16 cellular contexts compared by ENCODE assay signal in the genomic region with DNA sequence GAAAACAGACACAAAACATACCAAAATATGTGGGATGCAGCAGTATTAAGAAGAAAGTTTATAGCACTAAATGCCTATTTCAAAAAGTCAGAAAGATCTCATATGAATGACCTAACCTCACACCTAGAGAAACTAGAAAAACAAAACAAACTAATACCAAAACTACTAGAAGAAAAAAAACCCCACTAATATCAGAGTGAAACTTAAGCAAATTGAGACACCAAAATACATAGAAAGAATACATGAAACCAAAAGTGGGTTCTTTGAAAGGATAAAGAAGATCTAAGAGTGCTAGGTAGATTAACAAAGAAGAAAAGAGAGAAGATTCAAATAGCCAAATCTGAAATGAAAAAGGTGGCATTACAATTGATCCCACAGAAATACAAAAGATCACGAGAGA.
DNase-seq lines count a peak whose midpoint lies in the region; ATAC-seq lines count a peak whose summit lies in the region.
"Had no signal": no experiment of that assay in that cellular context is flagged by ENCODE, and none has a peak within 500 bp of the region (broad histone marks: within the 10 kb centered on the region; RNA-seq: fewer than 3 reads in every experiment).

No MANE protein-coding gene starts in this region.

- H3K9me2 ChIP-seq in GM23248 (ENCODE audit: insufficient read depth), result no peaks in the 10 kb centered on the region

- H3K4me1 ChIP-seq in GM23248 (ENCODE audit: insufficient read depth), result no peaks in the 10 kb centered on the region
- H3K4me1 ChIP-seq: colonic mucosa, pancreas, vagina had no signal

- no peaks in the 10 kb centered on the region for H3K36me3 ChIP-seq in GM23248 (ENCODE audit: low read depth)
- H3K36me3 ChIP-seq: colonic mucosa, pancreas, vagina had no signal

- in situ Hi-C loops in GM23248 (cut with MboI), result no loop called here

- no peak overlapping the region for H3K27ac ChIP-seq in GM23248
- H3K27ac ChIP-seq: colonic mucosa, pancreas, vagina had no signal

- no peaks in the 10 kb centered on the region for H3K9me3 ChIP-seq in GM23248 (ENCODE audit: low read depth)
- H3K9me3 ChIP-seq: colonic mucosa, pancreas, vagina had no signal

- H3K27me3 ChIP-seq in GM23248 (replicated peaks; ENCODE audit: insufficient read depth), result no peaks in the 10 kb centered on the region
- H3K27me3 ChIP-seq: colonic mucosa, pancreas, vagina had no signal

- H3K4me2 ChIP-seq in GM23248 (ENCODE audit: unreplicated experiment), result no peak overlapping the region

- no peak overlapping the region for H3K4me3 ChIP-seq in GM23248
- H3K4me3 ChIP-seq: colonic mucosa, K562, pancreas, vagina had no signal

- H3K79me2 ChIP-seq in GM23248 (ENCODE audit: insufficient read depth), result no peaks in the 10 kb centered on the region

- no peak overlapping the region for H3K9ac ChIP-seq in GM23248

- H4K20me1 ChIP-seq in GM23248 (ENCODE audit: insufficient read depth), result no peaks in the 10 kb centered on the region

- 30 to 32% methylated on average over 1 of the region's 1 CpG for WGBS in GM23248 (ENCODE audit: low coverage in 1 of 2, low lambda C conversion rate in 2 of 2, missing lambda C conversion rate in 2 of 2), 2 experiments

- ATAC-seq in GM18517 (IDR thresholded peaks at IDR 0.05; ENCODE audit: unreplicated experiment), result peak; percentile 85
- ATAC-seq in GM21360 (IDR thresholded peaks at IDR 0.05; ENCODE audit: unreplicated experiment), result peak; percentile 71
- ATAC-seq in HG02884 (IDR thresholded peaks at IDR 0.05; ENCODE audit: unreplicated experiment), result peak; percentile 64
- peak; percentile 68 for ATAC-seq in HG03457 (IDR thresholded peaks at IDR 0.05; ENCODE audit: unreplicated experiment)
- ATAC-seq: K562, pancreas had no signal

- H3F3A ChIP-seq in GM23248 (ENCODE audit: insufficient read depth), result no peaks in the 10 kb centered on the region

- DNase-seq in DMS 273 treated with DMSO at 0.1 percent for 48 hours (lab: John Stamatoyannopoulos, UW) (no peak), GM23248 (no peak), posterior vena cava (ENCODE audit: low spot score) (no peak), T1000 (lab: John Stamatoyannopoulos, UW) (no peak)
- DNase-seq: activated CD8-positive, alpha-beta memory T cell treated with anti-CD3 and anti-CD28 coated beads for 24 hours; activated naive CD8-positive, alpha-beta T cell treated with anti-CD3 and anti-CD28 coated beads, Interleukin-2, amount 10 ng/mL, durations not matched to agents 7 days and 5 days; colonic mucosa; H9; pancreas; stimulated activated CD4-positive, alpha-beta T cell treated with anti-CD3 and anti-CD28 coated beads, Interleukin-15, amount 100 ng/mL, for 24 hours had no signal

- no peak overlapping the region for H2AFZ ChIP-seq in GM23248

- intact Hi-C loops in posterior vena cava (cut with DNase I), result no loop called here
